Comparison of ENCODE assay signal across 21 cellular contexts in the genomic region with DNA sequence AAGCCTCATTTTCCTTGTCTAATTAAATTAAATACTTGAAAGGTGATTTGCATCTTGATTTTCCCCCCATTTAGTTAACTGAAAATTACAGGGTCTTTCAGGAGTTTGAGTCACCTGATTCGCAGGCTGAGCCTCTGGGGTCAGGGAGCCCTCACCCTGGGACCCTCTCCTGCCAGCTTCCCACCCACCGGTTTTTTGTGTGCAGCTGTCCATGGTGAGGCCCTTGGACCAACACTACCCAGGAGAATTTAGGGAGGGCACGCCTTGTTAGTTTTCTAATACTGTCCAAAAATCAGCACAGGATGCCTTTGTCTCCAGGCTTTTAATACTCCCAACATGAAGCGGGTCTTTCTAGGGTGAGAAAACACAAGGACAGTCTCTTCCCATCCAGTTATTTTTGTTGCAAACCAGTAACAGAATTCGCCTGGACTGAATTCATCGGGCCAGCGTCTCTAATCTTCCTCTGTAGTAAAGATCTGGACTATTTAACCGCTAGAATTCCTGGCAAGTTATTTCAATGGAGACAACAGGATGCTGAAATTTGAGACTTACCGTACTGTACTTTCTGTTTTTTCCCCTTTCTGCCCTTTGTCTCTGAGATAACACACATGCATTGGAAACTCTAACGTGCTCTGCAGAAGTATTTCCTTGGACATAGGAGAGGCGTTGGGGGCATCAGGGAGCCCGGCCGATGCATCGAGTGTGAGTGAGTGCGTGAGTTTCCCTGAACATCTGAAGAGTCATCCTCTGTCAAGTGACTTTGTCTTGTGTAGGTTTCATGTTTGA.
DNase-seq lines count a peak whose midpoint lies in the region; TF ChIP-seq lines count a peak whose summit lies in the region.
"Had no signal": no experiment of that assay in that cellular context is flagged by ENCODE, and none has a peak within 500 bp of the region (broad histone marks: within the 10 kb centered on the region; RNA-seq: fewer than 3 reads in every experiment).

No MANE protein-coding gene starts in this region.

- no peak overlapping the region for H3K9ac ChIP-seq in fibroblast of lung (ENCODE audit: insufficient read depth, low read length)
- H3K9ac ChIP-seq in neural progenitor cell: no peak overlapping the region

- DNase-seq in ELR (ENCODE audit: low read depth) (peak; percentile 35), SJSA1 (ENCODE audit: low read depth in 1 of 2, low spot score in 2 of 2) (peak in 1 of 2 experiments; percentile 24), fibroblast of lung (ENCODE audit: low read depth in 2 of 2) (peak in 1 of 2 donors; percentile 33), neural progenitor cell (ENCODE audit: low spot score) (no peak), GM20000 (ENCODE audit: low spot score) (no peak), caudate nucleus (lab: John Stamatoyannopoulos, UW) (no peak), superior temporal gyrus (ENCODE audit: extremely low spot score) (no peak), NCI-H345 treated with DMSO at 0.1 percent for 48 hours (lab: John Stamatoyannopoulos, UW; ENCODE audit: unreplicated experiment) (no peak)
- DNase-seq: activated CD4-positive, alpha-beta T cell treated with anti-CD3 and anti-CD28 coated beads, Interleukin-2, amount 10 ng/mL, durations not matched to agents 24 days and 14 days; activated CD8-positive, alpha-beta memory T cell treated with anti-CD3 and anti-CD28 coated beads, Interleukin-2, amount 50 U/mL, for 4 hours; activated naive CD8-positive, alpha-beta T cell treated with anti-CD3 and anti-CD28 coated beads, Interleukin-2, amount 50 U/mL, for 24 hours; CD4-positive, alpha-beta memory T cell; DMS79; effector CD8-positive, alpha-beta T cell; HFFc6; NCI-H187; NCI-H226; psoas muscle; substantia nigra had no signal

- H3K79me2 ChIP-seq in fibroblast of lung (ENCODE audit: control insufficient read depth, insufficient read depth, low read length) (no peaks in the 10 kb centered on the region), neural progenitor cell (ENCODE audit: low read depth) (no peaks in the 10 kb centered on the region)

- H3K4me3 Mint-ChIP-seq in neural progenitor cell: no peak overlapping the region
- H3K4me3 Mint-ChIP-seq: activated CD4-positive, alpha-beta T cell treated with anti-CD3 and anti-CD28 coated beads, Interleukin-2, amount 10 ng/mL, durations not matched to agents 24 days and 14 days; activated naive CD8-positive, alpha-beta T cell treated with anti-CD3 and anti-CD28 coated beads, Interleukin-2, amount 50 U/mL, for 24 hours; CD4-positive, alpha-beta memory T cell; HFFc6; natural killer cell treated with Interleukin-12 subunit alpha and Interleukin-12 subunit beta and Interleukin-15 and Interleukin-18, amount 100 ng/mL, for 72 hours had no signal

- H3K9me3 Mint-ChIP-seq in neural progenitor cell: no peaks in the 10 kb centered on the region
- H3K9me3 Mint-ChIP-seq: activated CD4-positive, alpha-beta T cell treated with anti-CD3 and anti-CD28 coated beads, Interleukin-2, amount 10 ng/mL, durations not matched to agents 24 days and 14 days; activated naive CD8-positive, alpha-beta T cell treated with anti-CD3 and anti-CD28 coated beads, Interleukin-2, amount 50 U/mL, for 24 hours; CD4-positive, alpha-beta memory T cell; HFFc6; natural killer cell treated with Interleukin-12 subunit alpha and Interleukin-12 subunit beta and Interleukin-15 and Interleukin-18, amount 100 ng/mL, for 72 hours had no signal

- H3K36me3 Mint-ChIP-seq in neural progenitor cell: no peaks in the 10 kb centered on the region
- H3K36me3 Mint-ChIP-seq: CD4-positive, alpha-beta memory T cell; natural killer cell treated with Interleukin-12 subunit alpha and Interleukin-12 subunit beta and Interleukin-15 and Interleukin-18, amount 100 ng/mL, for 72 hours had no signal

- H3K27ac ChIP-seq in SJSA1: 0 out of 2 replicates have a peak overlapping the region, but pooled peaks have one; percentile 3
- H3K27ac ChIP-seq in fibroblast of lung (ENCODE audit: insufficient read depth, low read length): no peak overlapping the region
- peak overlapping the region; percentile 47 for H3K27ac ChIP-seq in neural progenitor cell
- no peak overlapping the region for H3K27ac ChIP-seq in caudate nucleus (ENCODE audit: low read depth, low read length)
- H3K27ac ChIP-seq: psoas muscle had no signal

- no peak overlapping the region for H2AFZ ChIP-seq in fibroblast of lung (ENCODE audit: low read length)
- no peak overlapping the region for H2AFZ ChIP-seq in neural progenitor cell (replicated peaks)

- H3K36me3 ChIP-seq in SJSA1: no peaks in the 10 kb centered on the region
- H3K36me3 ChIP-seq in fibroblast of lung (ENCODE audit: control insufficient read depth, insufficient read depth, low read length): no peaks in the 10 kb centered on the region
- H3K36me3 ChIP-seq in neural progenitor cell: no peaks in the 10 kb centered on the region

- no peaks in the 10 kb centered on the region for H3K27me3 ChIP-seq in SJSA1 (replicated peaks)
- peaks cover 3% of the 10 kb centered on the region for H3K27me3 ChIP-seq in fibroblast of lung (ENCODE audit: control insufficient read depth, insufficient read depth, low read length)
- no peaks in the 10 kb centered on the region for H3K27me3 ChIP-seq in neural progenitor cell

- H3K27me3 Mint-ChIP-seq in neural progenitor cell (ENCODE audit: insufficient read depth, low read depth): peaks cover 6% of the 10 kb centered on the region

- H4K20me1 ChIP-seq in fibroblast of lung (ENCODE audit: control insufficient read depth, extremely low read depth, insufficient read depth, low read length) (no peaks in the 10 kb centered on the region), neural progenitor cell (ENCODE audit: low read depth) (no peaks in the 10 kb centered on the region)

- TF ChIP-seq CTCF in fibroblast of lung (conservative IDR thresholded peaks at IDR 0.05 in 1 of 2, IDR thresholded peaks at IDR 0.05 in 1 of 2; ENCODE audit: low read depth in 1 of 2, low read length in 2 of 2) (no peak), neural progenitor cell (IDR thresholded peaks at IDR 0.05) (no peak), GM20000 (IDR thresholded peaks at IDR 0.05; ENCODE audit: extremely low read depth, missing control alignments) (no peak)

- H3K4me2 ChIP-seq in fibroblast of lung (ENCODE audit: extremely low read depth, insufficient read depth, low read length) (peak overlapping the region; percentile 2), neural progenitor cell (peak overlapping the region; percentile 43)

- no peak overlapping the region for H3K27ac Mint-ChIP-seq in neural progenitor cell
- H3K27ac Mint-ChIP-seq: activated CD4-positive, alpha-beta T cell treated with anti-CD3 and anti-CD28 coated beads, Interleukin-2, amount 10 ng/mL, durations not matched to agents 24 days and 14 days; activated naive CD8-positive, alpha-beta T cell treated with anti-CD3 and anti-CD28 coated beads, Interleukin-2, amount 50 U/mL, for 24 hours; CD4-positive, alpha-beta memory T cell; HFFc6; natural killer cell treated with Interleukin-12 subunit alpha and Interleukin-12 subunit beta and Interleukin-15 and Interleukin-18, amount 100 ng/mL, for 72 hours had no signal

- H3K9me3 ChIP-seq in SJSA1 (replicated peaks): no peaks in the 10 kb centered on the region
- H3K9me3 ChIP-seq in fibroblast of lung (ENCODE audit: control insufficient read depth, insufficient read depth, low read depth, low read length): no peaks in the 10 kb centered on the region
- no peaks in the 10 kb centered on the region for H3K9me3 ChIP-seq in neural progenitor cell (ENCODE audit: low read depth)
- H3K9me3 ChIP-seq: psoas muscle had no signal

- H3F3A ChIP-seq in neural progenitor cell (ENCODE audit: low read depth): peaks cover 18% of the 10 kb centered on the region

- peaks cover 41% of the 10 kb centered on the region for H3K4me1 Mint-ChIP-seq in neural progenitor cell
- H3K4me1 Mint-ChIP-seq: activated CD4-positive, alpha-beta T cell treated with anti-CD3 and anti-CD28 coated beads, Interleukin-2, amount 10 ng/mL, durations not matched to agents 24 days and 14 days; activated naive CD8-positive, alpha-beta T cell treated with anti-CD3 and anti-CD28 coated beads, Interleukin-2, amount 50 U/mL, for 24 hours; CD4-positive, alpha-beta memory T cell had no signal

- H3K4me1 ChIP-seq in SJSA1 (replicated peaks) (peaks cover 40% of the 10 kb centered on the region), fibroblast of lung (ENCODE audit: control insufficient read depth, extremely low read depth, insufficient read depth, low read length) (peaks cover 2% of the 10 kb centered on the region), neural progenitor cell (peaks cover 21% of the 10 kb centered on the region)
- H3K4me1 ChIP-seq: psoas muscle had no signal

- H3K4me3 ChIP-seq in SJSA1 (no peak overlapping the region), fibroblast of lung (replicated peaks in 1 of 4; ENCODE audit: control extremely low read depth in 1 of 4, insufficient read depth in 1 of 4, low read depth in 3 of 4, low read length in 4 of 4) (no peak overlapping the region), neural progenitor cell (no peak overlapping the region)
- H3K4me3 ChIP-seq: K562, psoas muscle had no signal

Comparison
In these comparisons a context has a peak if more than half of its experiments do, and no peak if none do; other contexts are left out.
1. H3K27ac ChIP-seq: peak in SJSA1 (single experiment) and neural progenitor cell (single experiment); none in fibroblast of lung (single experiment) and caudate nucleus (single experiment).